ENCODE assay signal across 13 cellular contexts in the genomic region with DNA sequence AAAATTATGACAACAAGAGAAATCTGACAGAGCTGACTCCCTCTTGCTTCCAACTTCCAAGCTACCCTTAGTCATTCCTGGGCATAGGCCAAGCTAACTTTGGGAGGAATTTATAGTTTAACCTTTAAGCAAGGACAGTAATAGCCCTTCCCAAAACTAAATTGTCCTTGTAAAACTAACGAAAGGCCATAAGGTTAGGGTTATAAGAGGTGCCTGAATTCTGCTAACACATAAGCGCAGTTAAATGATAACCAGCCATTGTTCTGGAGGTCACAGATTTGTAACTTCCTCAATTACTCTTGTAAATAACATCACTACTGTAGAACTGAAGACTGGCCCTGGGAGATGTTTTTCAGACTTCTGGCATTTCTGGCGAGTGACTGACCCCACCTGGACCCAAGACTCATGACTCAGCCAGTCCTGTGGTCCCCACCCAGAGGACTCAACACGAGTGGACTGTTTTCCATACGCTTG.
DNase-seq lines count a peak whose midpoint lies in the region; ATAC-seq and TF ChIP-seq lines count a peak whose summit lies in the region.
"Had no signal": no experiment of that assay in that cellular context is flagged by ENCODE, and none has a peak within 500 bp of the region (broad histone marks: within the 10 kb centered on the region; RNA-seq: fewer than 3 reads in every experiment).

No MANE protein-coding gene starts in this region.

- no peaks in the 10 kb centered on the region for H3K9me3 Mint-ChIP-seq in T-cell
- no peaks in the 10 kb centered on the region for H3K9me3 Mint-ChIP-seq in activated CD8-positive, alpha-beta T cell treated with anti-CD3 and anti-CD28 coated beads for 36 hours
- H3K9me3 Mint-ChIP-seq: activated CD4-positive, alpha-beta memory T cell treated with anti-CD3 and anti-CD28 coated beads, Interleukin-2, amount 10 ng/mL, durations not matched to agents 7 days and 5 days; endodermal cell had no signal

- DNase-seq in foreskin fibroblast (peak; percentile 77 to 86), NCI-H526 treated with DMSO at 0.1 percent for 48 hours (lab: John Stamatoyannopoulos, UW) (no peak), T-cell (no peak)
- no peak for DNase-seq in activated CD8-positive, alpha-beta T cell treated with anti-CD3 and anti-CD28 coated beads for 36 hours
- DNase-seq: activated CD4-positive, alpha-beta memory T cell treated with anti-CD3 and anti-CD28 coated beads, Interleukin-2, amount 10 ng/mL, durations not matched to agents 7 days and 5 days; endodermal cell; NCI-H510A treated with DMSO at 0.1 percent for 48 hours; occipital lobe had no signal

- TF ChIP-seq CTCF in HEK293 (tag by site-specific recombination; IDR thresholded peaks at IDR 0.05) (no peak), VCaP (conservative IDR thresholded peaks at IDR 0.05) (no peak), foreskin fibroblast (IDR thresholded peaks at IDR 0.05; ENCODE audit: low read depth, low read length) (no peak)
- TF ChIP-seq CTCF in activated CD8-positive, alpha-beta T cell treated with anti-CD3 and anti-CD28 coated beads for 36 hours (IDR thresholded peaks at IDR 0.05): no peak

- no peak overlapping the region for H3K27ac Mint-ChIP-seq in T-cell
- no peak overlapping the region for H3K27ac Mint-ChIP-seq in activated CD8-positive, alpha-beta T cell treated with anti-CD3 and anti-CD28 coated beads for 36 hours
- H3K27ac Mint-ChIP-seq: activated CD4-positive, alpha-beta memory T cell treated with anti-CD3 and anti-CD28 coated beads, Interleukin-2, amount 10 ng/mL, durations not matched to agents 7 days and 5 days; activated naive CD8-positive, alpha-beta T cell; endodermal cell had no signal

- H3K36me3 Mint-ChIP-seq in T-cell: no peaks in the 10 kb centered on the region
- H3K36me3 Mint-ChIP-seq in activated CD8-positive, alpha-beta T cell treated with anti-CD3 and anti-CD28 coated beads for 36 hours (ENCODE audit: low read depth): no peaks in the 10 kb centered on the region
- H3K36me3 Mint-ChIP-seq: activated naive CD8-positive, alpha-beta T cell had no signal

- CTCF ChIA-PET in HEK293 (lab: Yijun Ruan, JAX) (interaction anchor here (0.6 to 21.6 kb wide), 4 partner anchors 9 to 483 kb away, joined by 3 to 512 read pairs (median 6); partner anchors contain the start of gene KCNMA1), T-cell (lab: Charles Lee) (no interaction called here)
- CTCF ChIA-PET in activated CD8-positive, alpha-beta T cell treated with anti-CD3 and anti-CD28 coated beads for 36 hours (lab: Charles Lee): interaction anchor here (2.0 kb wide), 1 partner anchor 10 kb away, joined by 10 read pairs; no protein-coding TSS in a partner anchor

- H3K4me1 ChIP-seq in HEK293 (ENCODE audit: control insufficient read depth, insufficient read depth, low read length) (no peaks in the 10 kb centered on the region), skeletal muscle satellite cell (ENCODE audit: control insufficient read depth, insufficient read depth, low read length) (peaks cover 38% of the 10 kb centered on the region)

- no peak overlapping the region for H3K27ac ChIP-seq in HEK293 (ENCODE audit: extremely low read depth, low read depth, low read length)
- peak overlapping the region; percentile 68; the same call in 1 of the 2 replicates for H3K27ac ChIP-seq in VCaP

- no peaks in the 10 kb centered on the region for H3K36me3 ChIP-seq in HEK293 (ENCODE audit: control insufficient read depth in 2 of 2, insufficient read depth in 1 of 2, low read length in 2 of 2)
- H3K36me3 ChIP-seq in skeletal muscle satellite cell (ENCODE audit: insufficient read depth, low read length): no peaks in the 10 kb centered on the region

- H3K4me2 ChIP-seq in skeletal muscle satellite cell (ENCODE audit: low read length): peak overlapping the region; percentile 39

- H3K9me3 ChIP-seq in HEK293 (ENCODE audit: control insufficient read depth, insufficient read depth, low read depth, low read length): no peaks in the 10 kb centered on the region
- H3K9me3 ChIP-seq in skeletal muscle satellite cell (replicated peaks; ENCODE audit: low read length): no peaks in the 10 kb centered on the region

- no peaks in the 10 kb centered on the region for H3K27me3 ChIP-seq in skeletal muscle satellite cell (ENCODE audit: control insufficient read depth, insufficient read depth, low read length)

- H3K4me3 Mint-ChIP-seq in T-cell: no peak overlapping the region
- H3K4me3 Mint-ChIP-seq in activated CD8-positive, alpha-beta T cell treated with anti-CD3 and anti-CD28 coated beads for 36 hours: no peak overlapping the region
- H3K4me3 Mint-ChIP-seq: activated CD4-positive, alpha-beta memory T cell treated with anti-CD3 and anti-CD28 coated beads, Interleukin-2, amount 10 ng/mL, durations not matched to agents 7 days and 5 days; activated naive CD8-positive, alpha-beta T cell; endodermal cell had no signal

- ATAC-seq in GM18861 (IDR thresholded peaks at IDR 0.05; ENCODE audit: unreplicated experiment) (no peak), T-cell (replicated peaks in 1 of 4) (no peak)
- no peak for ATAC-seq in activated CD8-positive, alpha-beta T cell treated with anti-CD3 and anti-CD28 coated beads for 36 hours

- intact Hi-C loops in activated CD8-positive, alpha-beta T cell treated with anti-CD3 and anti-CD28 coated beads for 36 hours (cut with micrococcal nuclease): no loop called here

- H3K9ac ChIP-seq in skeletal muscle satellite cell (ENCODE audit: low read depth, low read length): peak overlapping the region; percentile 46

- H3K27me3 Mint-ChIP-seq in T-cell: peaks cover 8 to 13% of the 10 kb centered on the region in 2 donors
- peaks cover 11% of the 10 kb centered on the region for H3K27me3 Mint-ChIP-seq in activated CD8-positive, alpha-beta T cell treated with anti-CD3 and anti-CD28 coated beads for 36 hours
- H3K27me3 Mint-ChIP-seq: activated CD4-positive, alpha-beta memory T cell treated with anti-CD3 and anti-CD28 coated beads, Interleukin-2, amount 10 ng/mL, durations not matched to agents 7 days and 5 days had no signal

- POLR2A ChIA-PET in HEK293 (lab: Yijun Ruan, JAX) (no interaction called here), T-cell (lab: Charles Lee) (no interaction called here)
- POLR2A ChIA-PET in activated CD8-positive, alpha-beta T cell treated with anti-CD3 and anti-CD28 coated beads for 36 hours (lab: Charles Lee): interaction anchor here (0.6 kb wide), 1 partner anchor 15 kb away, joined by 3 read pairs; no protein-coding TSS in a partner anchor

- H3K4me1 Mint-ChIP-seq in T-cell: no peaks in the 10 kb centered on the region
- no peaks in the 10 kb centered on the region for H3K4me1 Mint-ChIP-seq in activated CD8-positive, alpha-beta T cell treated with anti-CD3 and anti-CD28 coated beads for 36 hours (ENCODE audit: low read depth)
- H3K4me1 Mint-ChIP-seq: activated CD4-positive, alpha-beta memory T cell treated with anti-CD3 and anti-CD28 coated beads, Interleukin-2, amount 10 ng/mL, durations not matched to agents 7 days and 5 days had no signal

- no peak overlapping the region for H3K4me3 ChIP-seq in HEK293 (ENCODE audit: low read depth, low read length)
- no peak overlapping the region for H3K4me3 ChIP-seq in foreskin fibroblast (ENCODE audit: low read depth in 1 of 2, low read length in 2 of 2)
- H3K4me3 ChIP-seq in skeletal muscle satellite cell (ENCODE audit: low read length): no peak overlapping the region

TF ChIP-seq in HEK293, 187 proteins besides CTCF, POLR2A, EP300 and RAD21:
- TF ChIP-seq ZNF529 (tag by site-specific recombination; IDR thresholded peaks at IDR 0.05; ENCODE audit: insufficient replicate concordance): no peak
- no peak for TF ChIP-seq ZNF600 (tag by site-specific recombination; IDR thresholded peaks at IDR 0.05)
- no peak for TF ChIP-seq ZNF416 (tag by site-specific recombination; IDR thresholded peaks at IDR 0.05)
- TF ChIP-seq, protein P1, sequence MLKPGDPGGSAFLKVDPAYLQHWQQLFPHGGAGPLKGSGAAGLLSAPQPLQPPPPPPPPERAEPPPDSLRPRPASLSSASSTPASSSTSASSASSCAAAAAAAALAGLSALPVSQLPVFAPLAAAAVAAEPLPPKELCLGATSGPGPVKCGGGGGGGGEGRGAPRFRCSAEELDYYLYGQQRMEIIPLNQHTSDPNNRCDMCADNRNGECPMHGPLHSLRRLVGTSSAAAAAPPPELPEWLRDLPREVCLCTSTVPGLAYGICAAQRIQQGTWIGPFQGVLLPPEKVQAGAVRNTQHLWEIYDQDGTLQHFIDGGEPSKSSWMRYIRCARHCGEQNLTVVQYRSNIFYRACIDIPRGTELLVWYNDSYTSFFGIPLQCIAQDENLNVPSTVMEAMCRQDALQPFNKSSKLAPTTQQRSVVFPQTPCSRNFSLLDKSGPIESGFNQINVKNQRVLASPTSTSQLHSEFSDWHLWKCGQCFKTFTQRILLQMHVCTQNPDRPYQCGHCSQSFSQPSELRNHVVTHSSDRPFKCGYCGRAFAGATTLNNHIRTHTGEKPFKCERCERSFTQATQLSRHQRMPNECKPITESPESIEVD (tag by site-specific recombination; IDR thresholded peaks at IDR 0.05): 0 out of 2 replicates have a peak, but pooled peaks have one; percentile 25
- no peak for TF ChIP-seq ZNF654 (tag by site-specific recombination; IDR thresholded peaks at IDR 0.05; ENCODE audit: low read depth)
- peak; percentile 87 for TF ChIP-seq GLIS1 (tag by site-specific recombination; IDR thresholded peaks at IDR 0.05)
- TF ChIP-seq ZNF248 (tag by site-specific recombination; IDR thresholded peaks at IDR 0.05): no peak
- no peak for TF ChIP-seq ZNF148 (tag by site-specific recombination; IDR thresholded peaks at IDR 0.05; ENCODE audit: borderline replicate concordance)

Comparison
In these comparisons a context has a peak if more than half of its experiments do, and no peak if none do; other contexts are left out.
1. DNase-seq: peak in foreskin fibroblast (2 of 2); none in NCI-H526 treated with DMSO at 0.1 percent for 48 hours (single experiment), T-cell (0 of 34) and activated CD8-positive, alpha-beta T cell treated with anti-CD3 and anti-CD28 coated beads for 36 hours (single experiment).
2. CTCF ChIA-PET loops: an anchor here in HEK293 (0.6 to 21.6 kb wide) and activated CD8-positive, alpha-beta T cell treated with anti-CD3 and anti-CD28 coated beads for 36 hours (2.0 kb wide); none called in T-cell.